23 cellular contexts compared by ENCODE assay signal in the genomic region with DNA sequence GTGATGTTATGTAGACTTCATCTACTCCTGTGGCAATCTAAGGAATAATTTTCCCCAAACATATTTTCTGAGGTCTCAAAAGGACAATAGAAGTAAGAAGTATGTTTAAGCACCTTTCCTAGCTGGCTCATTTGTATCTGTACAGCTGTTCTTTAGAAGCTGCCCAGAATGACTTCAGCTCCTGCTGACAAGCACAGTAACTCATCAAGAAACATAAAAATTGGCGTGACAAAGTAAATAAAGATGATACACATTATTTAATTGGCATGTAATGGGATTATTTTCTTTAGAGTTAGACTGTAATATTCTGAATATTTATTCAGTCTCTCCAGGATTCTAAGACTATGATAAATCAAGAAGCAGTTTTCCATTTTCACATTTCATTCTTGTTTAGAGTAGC.
DNase-seq lines count a peak whose midpoint lies in the region; ATAC-seq and TF ChIP-seq lines count a peak whose summit lies in the region.
"Had no signal": no experiment of that assay in that cellular context is flagged by ENCODE, and none has a peak within 500 bp of the region (broad histone marks: within the 10 kb centered on the region; RNA-seq: fewer than 3 reads in every experiment).

No MANE protein-coding gene starts in this region.

- H3K4me3 ChIP-seq in GM23248 = no peak overlapping the region
- no peak overlapping the region for H3K4me3 ChIP-seq in fibroblast of mammary gland (ENCODE audit: control insufficient read depth, low read depth, low read length)
- no peak overlapping the region for H3K4me3 ChIP-seq in ovary
- H3K4me3 ChIP-seq: gastrocnemius medialis, lung, uterus had no signal

- H3K9ac ChIP-seq in GM23248 = no peak overlapping the region
- H3K9ac ChIP-seq: SK-N-SH had no signal

- H3K27ac ChIP-seq in GM23248 = peak overlapping the region; percentile 9; the same call in 1 of the 2 replicates
- no peak overlapping the region for H3K27ac ChIP-seq in ovary
- H3K27ac ChIP-seq: gastrocnemius medialis, uterus, VCaP had no signal

- intact Hi-C loops in ovary (cut with DNase I) = no loop called here

- TF ChIP-seq CTCF in fibroblast of mammary gland (conservative IDR thresholded peaks at IDR 0.05; ENCODE audit: control insufficient read depth, insufficient read depth, low read depth, low read length) (no peak), ovary (IDR thresholded peaks at IDR 0.05) (no peak)

- DNase-seq in COR-L47 (lab: John Stamatoyannopoulos, UW) (peak; percentile 56), GM23248 (peak; percentile 39), NCI-H446 treated with DMSO at 0.1 percent for 48 hours (lab: John Stamatoyannopoulos, UW) (peak; percentile 87), fibroblast of mammary gland (ENCODE audit: low read depth) (peak; percentile 52), NCI-H2107 (lab: John Stamatoyannopoulos, UW) (no peak), ovary (no peak)
- DNase-seq: activated CD4-positive, alpha-beta T cell treated with anti-CD3 and anti-CD28 coated beads, Interleukin-2, amount 10 ng/mL, durations not matched to agents 24 days and 14 days; activated CD8-positive, alpha-beta memory T cell treated with anti-CD3 and anti-CD28 coated beads, Interleukin-2, amount 10 ng/mL, durations not matched to agents 7 days and 5 days; CD4-positive, CD25-positive, alpha-beta regulatory T cell; DMS 273 treated with DMSO at 0.1 percent for 48 hours; effector memory CD4-positive, alpha-beta T cell; gastrocnemius medialis; HFFc6; hypothalamus; Karpas-422; NCI-H1048; SK-N-SH; stimulated activated CD4-positive, alpha-beta T cell treated with anti-CD3 and anti-CD28 coated beads, Interleukin-2, amount 100 ng/mL, for 48 hours; stimulated activated naive B cell treated with anti-CD40 and anti-IgM and Interleukin-4, amounts not matched to agents 10 μg/mL and 1 μg/mL and 100 μg/mL, for 72 hours; uterus had no signal

- H3K4me1 ChIP-seq in GM23248 (ENCODE audit: insufficient read depth) (peaks cover 23% of the 10 kb centered on the region), ovary (ENCODE audit: insufficient read depth) (no peaks in the 10 kb centered on the region)
- H3K4me1 ChIP-seq: gastrocnemius medialis, uterus had no signal

- no peaks in the 10 kb centered on the region for H4K20me1 ChIP-seq in GM23248 (ENCODE audit: insufficient read depth)

- no peak overlapping the region for H2AFZ ChIP-seq in GM23248

- 9 to 15% methylated on average over 1 of the region's 1 CpG for WGBS in GM23248 (ENCODE audit: low coverage in 1 of 2, low lambda C conversion rate in 2 of 2, missing lambda C conversion rate in 2 of 2), 2 experiments
- WGBS in ovary, 3 donors = 61 to 73% (median 69%) methylated on average over 1 of the region's 1 CpG

- H3K27me3 ChIP-seq in GM23248 (replicated peaks; ENCODE audit: insufficient read depth) = no peaks in the 10 kb centered on the region
- no peaks in the 10 kb centered on the region for H3K27me3 ChIP-seq in ovary
- H3K27me3 ChIP-seq: gastrocnemius medialis, uterus had no signal

- no peak for TF ChIP-seq POLR2A in ovary (IDR thresholded peaks at IDR 0.05)

- no peaks in the 10 kb centered on the region for H3K36me3 ChIP-seq in GM23248 (ENCODE audit: low read depth)
- no peaks in the 10 kb centered on the region for H3K36me3 ChIP-seq in ovary
- H3K36me3 ChIP-seq: gastrocnemius medialis, uterus had no signal

- no peaks in the 10 kb centered on the region for H3K79me2 ChIP-seq in GM23248 (ENCODE audit: insufficient read depth)

- ATAC-seq in HG02885 (IDR thresholded peaks at IDR 0.05; ENCODE audit: poor library complexity, unreplicated experiment) = no peak
- ATAC-seq: activated CD8-positive, alpha-beta memory T cell treated with anti-CD3 and anti-CD28 coated beads, Interleukin-2, amount 10 ng/mL, durations not matched to agents 7 days and 5 days; gastrocnemius medialis; stimulated activated naive B cell treated with anti-CD40 and anti-IgM and Interleukin-4, amounts not matched to agents 10 μg/mL and 1 μg/mL and 100 μg/mL, for 72 hours had no signal

- H3K4me2 ChIP-seq in GM23248 (ENCODE audit: unreplicated experiment) = peak overlapping the region; percentile 39
- H3K4me2 ChIP-seq: SK-N-SH had no signal

- no peaks in the 10 kb centered on the region for H3K9me2 ChIP-seq in GM23248 (ENCODE audit: insufficient read depth)
- H3K9me2 ChIP-seq: SK-N-SH had no signal

- H3K9me3 ChIP-seq in GM23248 (ENCODE audit: low read depth) (no peaks in the 10 kb centered on the region), ovary (no peaks in the 10 kb centered on the region)
- H3K9me3 ChIP-seq: gastrocnemius medialis, uterus had no signal

- H3F3A ChIP-seq in GM23248 (ENCODE audit: insufficient read depth) = peaks cover 19% of the 10 kb centered on the region

- in situ Hi-C loops in GM23248 (cut with MboI) = no loop called here

- no peak for TF ChIP-seq EP300 in ovary (IDR thresholded peaks at IDR 0.05)

Comparison
In these comparisons a context has a peak if more than half of its experiments do, and no peak if none do; other contexts are left out.
1. DNase-seq: peak in COR-L47 (single experiment), GM23248 (single experiment), NCI-H446 treated with DMSO at 0.1 percent for 48 hours (single experiment) and fibroblast of mammary gland (single experiment); none in NCI-H2107 (single experiment) and ovary (0 of 5).